ENCODE assay signal across 11 cellular contexts in the genomic region with DNA sequence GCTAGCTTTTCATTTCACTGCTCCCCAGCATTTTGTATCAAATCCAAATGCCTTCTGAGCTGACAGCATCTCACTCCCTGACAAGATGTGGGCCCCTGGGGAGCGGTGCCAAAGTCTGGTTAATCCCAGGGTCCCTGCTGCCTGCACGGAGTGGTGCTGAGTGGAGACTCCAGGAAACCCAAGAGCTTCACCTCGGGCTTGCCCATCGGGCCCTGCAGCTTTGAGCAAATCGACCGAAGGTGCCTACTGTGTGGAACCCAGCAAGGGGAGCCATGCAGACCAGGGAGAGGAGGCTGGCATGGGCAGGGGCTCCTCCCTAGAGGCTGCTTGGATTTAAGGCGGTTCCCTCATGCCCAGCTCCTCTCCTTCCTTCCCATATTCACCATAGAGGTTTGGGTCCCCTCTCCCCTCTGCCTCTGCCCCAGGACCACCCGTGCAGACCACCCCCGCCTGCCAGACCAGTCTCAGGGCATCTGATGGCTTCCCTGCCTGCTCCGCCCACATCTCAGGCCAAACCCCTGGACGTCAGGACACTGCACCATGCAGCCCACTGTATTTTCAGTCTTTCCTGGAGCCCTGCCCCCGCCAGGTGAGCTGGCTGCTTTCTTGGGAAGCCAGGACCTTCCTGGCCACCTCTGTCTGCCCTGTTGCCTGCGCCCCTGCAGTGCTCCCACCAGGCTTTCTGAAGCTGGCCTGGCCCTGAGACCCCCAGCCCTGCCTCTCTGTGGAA.
"Had no signal": no experiment of that assay in that cellular context is flagged by ENCODE, and none has a peak within 500 bp of the region (broad histone marks: within the 10 kb centered on the region; RNA-seq: fewer than 3 reads in every experiment).

No MANE protein-coding gene starts in this region.

- H3K9me3 Mint-ChIP-seq: activated T-cell treated with anti-CD3 and anti-CD28 coated beads, Interleukin-2, amount 50 U/mL, for 4 hours; mesothelial cell of epicardium; neural progenitor cell; stimulated activated naive CD8-positive, alpha-beta T cell treated with anti-CD3 and anti-CD28 coated beads, Interleukin-15, amount 100 ng/mL, for 72 hours had no signal

- H3K27ac Mint-ChIP-seq: mesothelial cell of epicardium had no signal

- ATAC-seq: activated T-cell treated with anti-CD3 and anti-CD28 coated beads, Interleukin-2, amount 50 U/mL, for 4 hours; pancreas; stimulated activated naive CD8-positive, alpha-beta T cell treated with anti-CD3 and anti-CD28 coated beads, Interleukin-15, amount 100 ng/mL, for 72 hours had no signal

- H3K36me3 Mint-ChIP-seq: mesothelial cell of epicardium had no signal

- H3K4me3 Mint-ChIP-seq: activated T-cell treated with anti-CD3 and anti-CD28 coated beads, Interleukin-2, amount 50 U/mL, for 4 hours; mesothelial cell of epicardium; stimulated activated naive CD8-positive, alpha-beta T cell treated with anti-CD3 and anti-CD28 coated beads, Interleukin-15, amount 100 ng/mL, for 72 hours had no signal

- DNase-seq: activated CD4-positive, alpha-beta T cell treated with anti-CD3 and anti-CD28 coated beads, Interleukin-2, amount 50 U/mL, for 1 hour; activated T-cell treated with anti-CD3 and anti-CD28 coated beads, Interleukin-2, amount 50 U/mL, for 4 hours; central memory CD4-positive, alpha-beta T cell; effector memory CD4-positive, alpha-beta T cell; hippocampal formation; pancreas; stimulated activated CD4-positive, alpha-beta T cell treated with anti-CD3 and anti-CD28 coated beads, Interleukin-4, amount 100 ng/mL, for 1 hour; stimulated activated CD8-positive, alpha-beta memory T cell treated with anti-CD3 and anti-CD28 coated beads, Interleukin-4, amount 100 ng/mL, for 48 hours; stimulated activated naive CD8-positive, alpha-beta T cell treated with anti-CD3 and anti-CD28 coated beads, Interleukin-15, amount 100 ng/mL, for 72 hours had no signal

- H3K27me3 Mint-ChIP-seq: stimulated activated naive CD8-positive, alpha-beta T cell treated with anti-CD3 and anti-CD28 coated beads, Interleukin-15, amount 100 ng/mL, for 72 hours had no signal
